Comparison of ENCODE assay signal across 15 cellular contexts in the genomic region with DNA sequence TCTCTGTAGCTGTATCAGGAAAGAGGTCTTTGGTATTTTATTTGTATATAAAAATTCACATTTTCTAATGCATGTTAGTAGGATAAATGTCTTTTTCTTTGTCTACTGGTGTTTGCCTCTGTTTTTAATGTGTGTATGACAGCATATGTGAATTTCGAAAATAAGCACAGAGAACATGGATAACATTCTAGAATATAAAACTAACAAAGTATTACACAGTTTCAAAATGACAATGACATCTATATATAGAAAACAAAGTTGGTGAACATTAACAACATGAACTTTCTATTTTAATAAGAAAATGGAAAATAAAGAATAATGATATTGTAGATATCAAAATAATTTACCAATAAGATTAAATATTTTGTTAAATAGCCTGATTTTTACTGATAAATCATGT.
DNase-seq lines count a peak whose midpoint lies in the region; ATAC-seq and TF ChIP-seq lines count a peak whose summit lies in the region.
"Had no signal": no experiment of that assay in that cellular context is flagged by ENCODE, and none has a peak within 500 bp of the region (broad histone marks: within the 10 kb centered on the region; RNA-seq: fewer than 3 reads in every experiment).

No MANE protein-coding gene starts in this region.

- DNase-seq in glutamatergic neuron (no peak), hippocampal formation (lab: John Stamatoyannopoulos, UW) (no peak), left ventricle myocardium inferior (no peak)
- DNase-seq in activated T-cell treated with anti-CD3 and anti-CD28 coated beads, Interleukin-2, amount 50 U/mL, for 72 hours: no peak
- DNase-seq: activated CD8-positive, alpha-beta memory T cell treated with anti-CD3 and anti-CD28 coated beads, Interleukin-2, amount 50 U/mL, for 4 hours; NCI-H1694 treated with DMSO at 0.1 percent for 48 hours; NCI-H748 treated with DMSO at 0.1 percent for 48 hours; pancreas; SJCRH30; upper lobe of right lung had no signal

- H3K27ac ChIP-seq in BLaER1 (no peak overlapping the region), left ventricle myocardium inferior (replicated peaks) (no peak overlapping the region)
- H3K27ac ChIP-seq: pancreas, SJCRH30, upper lobe of right lung, VCaP had no signal

- no peak overlapping the region for H3K4me3 Mint-ChIP-seq in glutamatergic neuron (ENCODE audit: unreplicated experiment)
- no peak overlapping the region for H3K4me3 Mint-ChIP-seq in activated T-cell treated with anti-CD3 and anti-CD28 coated beads, Interleukin-2, amount 50 U/mL, for 72 hours

- H3K9ac ChIP-seq in BLaER1: no peak overlapping the region

- H3K36me3 ChIP-seq in BLaER1 (no peaks in the 10 kb centered on the region), left ventricle myocardium inferior (no peaks in the 10 kb centered on the region)
- H3K36me3 ChIP-seq: pancreas, SJCRH30, upper lobe of right lung had no signal

- no peak overlapping the region for H3K27ac Mint-ChIP-seq in glutamatergic neuron (ENCODE audit: unreplicated experiment)
- no peak overlapping the region for H3K27ac Mint-ChIP-seq in activated T-cell treated with anti-CD3 and anti-CD28 coated beads, Interleukin-2, amount 50 U/mL, for 72 hours

- no peaks in the 10 kb centered on the region for H4K20me1 ChIP-seq in BLaER1

- no peak overlapping the region for H3K4me3 ChIP-seq in BLaER1
- H3K4me3 ChIP-seq in left ventricle myocardium inferior: no peak overlapping the region
- H3K4me3 ChIP-seq: pancreas, SJCRH30, upper lobe of right lung had no signal

- H3K4me1 Mint-ChIP-seq in glutamatergic neuron (ENCODE audit: low read depth, unreplicated experiment): no peaks in the 10 kb centered on the region
- no peaks in the 10 kb centered on the region for H3K4me1 Mint-ChIP-seq in activated T-cell treated with anti-CD3 and anti-CD28 coated beads, Interleukin-2, amount 50 U/mL, for 72 hours (ENCODE audit: low read depth)

- ATAC-seq in GM19395 (IDR thresholded peaks at IDR 0.05; ENCODE audit: unreplicated experiment): peak; percentile 52
- peak; percentile 28 for ATAC-seq in HG02763 (IDR thresholded peaks at IDR 0.05; ENCODE audit: unreplicated experiment)
- peak; percentile 50 for ATAC-seq in HG03354 (IDR thresholded peaks at IDR 0.05; ENCODE audit: poor library complexity, severe bottlenecking, unreplicated experiment)
- no peak for ATAC-seq in activated T-cell treated with anti-CD3 and anti-CD28 coated beads, Interleukin-2, amount 50 U/mL, for 72 hours (replicated peaks in 1 of 2)
- ATAC-seq: pancreas had no signal

- H3K27me3 ChIP-seq in BLaER1 (no peaks in the 10 kb centered on the region), left ventricle myocardium inferior (ENCODE audit: low read depth) (no peaks in the 10 kb centered on the region)
- H3K27me3 ChIP-seq: pancreas, SJCRH30, upper lobe of right lung had no signal

- no peaks in the 10 kb centered on the region for H3K36me3 Mint-ChIP-seq in glutamatergic neuron (ENCODE audit: unreplicated experiment)
- H3K36me3 Mint-ChIP-seq in activated T-cell treated with anti-CD3 and anti-CD28 coated beads, Interleukin-2, amount 50 U/mL, for 72 hours (ENCODE audit: insufficient read depth in 2 of 2): no peaks in the 10 kb centered on the region

- peak overlapping the region; percentile 34; the same call in 1 of the 2 replicates for H3K4me2 ChIP-seq in BLaER1

- TF ChIP-seq CTCF in glutamatergic neuron (IDR thresholded peaks at IDR 0.05; ENCODE audit: partially characterized antibody, unreplicated experiment): no peak
- no peak for TF ChIP-seq CTCF in left ventricle myocardium inferior (IDR thresholded peaks at IDR 0.05; ENCODE audit: borderline replicate concordance)

- H3K27me3 Mint-ChIP-seq in glutamatergic neuron (ENCODE audit: unreplicated experiment): peaks cover 2% of the 10 kb centered on the region
- H3K27me3 Mint-ChIP-seq in activated T-cell treated with anti-CD3 and anti-CD28 coated beads, Interleukin-2, amount 50 U/mL, for 72 hours (ENCODE audit: low read depth): no peaks in the 10 kb centered on the region

- H3K9me3 Mint-ChIP-seq in glutamatergic neuron (ENCODE audit: unreplicated experiment): no peaks in the 10 kb centered on the region
- H3K9me3 Mint-ChIP-seq in activated T-cell treated with anti-CD3 and anti-CD28 coated beads, Interleukin-2, amount 50 U/mL, for 72 hours: peaks cover 0 to 2% of the 10 kb centered on the region in 2 donors

- H3K9me3 ChIP-seq in BLaER1 (no peaks in the 10 kb centered on the region), left ventricle myocardium inferior (replicated peaks) (peaks cover 10% of the 10 kb centered on the region)
- H3K9me3 ChIP-seq: pancreas, upper lobe of right lung had no signal

- H3K4me1 ChIP-seq in BLaER1 (peaks cover 30% of the 10 kb centered on the region), left ventricle myocardium inferior (no peaks in the 10 kb centered on the region)
- H3K4me1 ChIP-seq: pancreas had no signal

- intact Hi-C loops in left ventricle myocardium inferior (cut with micrococcal nuclease): no loop called here

Comparison
In these comparisons a context has a peak if more than half of its experiments do, and no peak if none do; other contexts are left out.
1. ATAC-seq: peak in GM19395 (single experiment), HG02763 (single experiment) and HG03354 (single experiment); none in activated T-cell treated with anti-CD3 and anti-CD28 coated beads, Interleukin-2, amount 50 U/mL, for 72 hours (0 of 2).